ENCODE assay signal across 8 cellular contexts in genomic region chr5:124650960-124651662, GRCh38.
DNase-seq lines count a peak whose midpoint lies in the region; ATAC-seq, FAIRE-seq and TF ChIP-seq lines count a peak whose summit lies in the region.

No MANE protein-coding gene starts in this region.

- DNase-seq in A549 (ENCODE audit: low read depth in 1 of 2, low spot score in 1 of 2) (no peak), LHCN-M2 (ENCODE audit: low read depth) (peak; percentile 81), dermis microvascular lymphatic vessel endothelial cell (ENCODE audit: low read depth in 2 of 2) (peak; percentile 96 to 99), myocyte (ENCODE audit: low read depth) (peak; percentile 54), COR-L47 (lab: John Stamatoyannopoulos, UW) (no peak), HuH-7.5 (ENCODE audit: low spot score) (no peak), D341Med (ENCODE audit: low spot score) (no peak), NCI-H2029 treated with DMSO at 0.1 percent for 48 hours (lab: John Stamatoyannopoulos, UW) (no peak)

- peak in 1 of 2 experiments; percentile 42; a peak in 3 of 6 replicates for ATAC-seq in A549

- H3K9me3 ChIP-seq in A549, result no peaks in the 10 kb centered on the region

- TF ChIP-seq CTCF in A549 (IDR thresholded peaks at IDR 0.05), result no peak

- CTCF ChIA-PET in A549 (lab: Yijun Ruan, JAX), result interaction anchor here (1.0 to 1.2 kb wide), 2 partner anchors 13 to 54 kb away, joined by 3 to 5 read pairs; no protein-coding TSS in a partner anchor

- H3K4me1 ChIP-seq in A549, result peaks cover 31% of the 10 kb centered on the region

- H3K4me3 ChIP-seq in A549, result peak overlapping the region; percentile 52

- POLR2A ChIA-PET in A549 (lab: Yijun Ruan, JAX), result interaction anchor here (1.0 kb wide), 1 partner anchor 97 kb away, joined by 4 read pairs; no protein-coding TSS in a partner anchor

- peak overlapping the region; percentile 78 to 92; a peak in 5 of 6 replicates for H3K27ac ChIP-seq in A549

- no peak for TF ChIP-seq EP300 in A549 (IDR thresholded peaks at IDR 0.05)

- TF ChIP-seq RAD21 in A549 (conservative IDR thresholded peaks at IDR 0.05 in 1 of 2, IDR thresholded peaks at IDR 0.05 in 1 of 2), result no peak

- no peak for TF ChIP-seq POLR2A in A549 (IDR thresholded peaks at IDR 0.05; ENCODE audit: low read length)

- H3K4me2 ChIP-seq in A549, result peak overlapping the region; percentile 78

- no peak for FAIRE-seq in A549 (lab: Jason Lieb, UNC)

- 52% methylated on average over 3 of the region's 3 CpGs for WGBS in A549 (ENCODE audit: missing lambda C conversion rate)

TF ChIP-seq in A549, 52 proteins besides CTCF, POLR2A, EP300 and RAD21:
- TF ChIP-seq POLR2AphosphoS2 (conservative IDR thresholded peaks at IDR 0.05; ENCODE audit: low read length) (no peak), CEBPB (IDR thresholded peaks at IDR 0.05) (no peak), CHD4 (IDR thresholded peaks at IDR 0.05; ENCODE audit: borderline replicate concordance) (no peak), HDAC2 (IDR thresholded peaks at IDR 0.05) (no peak), TP53 (CRISPR knock-in tag; IDR thresholded peaks at IDR 0.05) (no peak), FOXS1 (CRISPR knock-in tag; IDR thresholded peaks at IDR 0.05) (no peak), MAZ (IDR thresholded peaks at IDR 0.05; ENCODE audit: borderline replicate concordance, low read depth, low read length) (no peak)

Comparison
In these comparisons a context has a peak if more than half of its experiments do, and no peak if none do; other contexts are left out.
1. DNase-seq: peak in LHCN-M2 (single experiment), dermis microvascular lymphatic vessel endothelial cell (2 of 2) and myocyte (single experiment); none in A549 (0 of 2), COR-L47 (single experiment), HuH-7.5 (single experiment), D341Med (single experiment) and NCI-H2029 treated with DMSO at 0.1 percent for 48 hours (single experiment).